Comparison of ENCODE assay signal across 8 cellular contexts in the genomic region with DNA sequence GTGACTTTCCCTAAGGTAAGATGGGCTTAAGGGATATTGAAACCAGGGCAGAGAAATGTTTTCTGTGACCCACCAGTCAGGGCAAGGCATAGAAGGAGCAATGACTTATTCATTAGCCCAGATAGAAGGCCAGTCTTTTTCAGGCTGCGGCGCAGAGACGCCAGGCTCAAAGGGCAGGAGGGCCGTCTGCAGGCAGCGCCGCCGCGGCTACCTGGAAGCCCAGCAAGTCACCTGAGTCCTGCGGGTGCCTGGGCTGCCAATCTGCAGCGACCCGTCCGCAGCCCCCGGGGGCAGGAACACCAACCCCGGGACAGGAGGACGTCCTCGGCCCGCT. TPM values are rescaled to one million over a fixed set of nuclear protein-coding genes. Genes with fewer than 3 reads are reported as not detected.
DNase-seq lines count a peak whose midpoint lies in the region; ATAC-seq and TF ChIP-seq lines count a peak whose summit lies in the region.

No MANE protein-coding gene starts in this region.

- 5% methylated on average over 16 of the region's 17 CpGs for WGBS in hepatocyte (ENCODE audit: low lambda C conversion rate, missing lambda C conversion rate)

- H3K27me3 Mint-ChIP-seq in CD14-positive monocyte (ENCODE audit: low read depth in 3 of 3): peaks cover 33 to 58% (median 42%) of the 10 kb centered on the region in 3 donors

- no peaks in the 10 kb centered on the region for H3K9me3 ChIP-seq in SK-N-MC (ENCODE audit: low read depth, low read length)
- H3K9me3 ChIP-seq in hepatocyte (ENCODE audit: low read depth): no peaks in the 10 kb centered on the region

- no peaks in the 10 kb centered on the region for H3K9me2 ChIP-seq in hepatocyte (replicated peaks; ENCODE audit: insufficient read depth)

- H2AFZ ChIP-seq in hepatocyte: peak overlapping the region; percentile 71

- peaks cover 0 to 10% (median 1%) of the 10 kb centered on the region in 7 donors for H3K9me3 Mint-ChIP-seq in CD14-positive monocyte

- H3K9ac ChIP-seq in SK-N-MC (ENCODE audit: insufficient read length): no peak overlapping the region

- no peak for TF ChIP-seq CTCF in GM20000 (IDR thresholded peaks at IDR 0.05; ENCODE audit: extremely low read depth, missing control alignments)
- TF ChIP-seq CTCF in hepatocyte (IDR thresholded peaks at IDR 0.05; ENCODE audit: poor library complexity): no peak
- TF ChIP-seq CTCF in retinal pigment epithelial cell (conservative IDR thresholded peaks at IDR 0.05; ENCODE audit: low read depth, low read length): no peak
- TF ChIP-seq CTCF in CD14-positive monocyte (IDR thresholded peaks at IDR 0.05): no peak

- H3K27ac Mint-ChIP-seq in CD14-positive monocyte: no peak overlapping the region

- H3K36me3 ChIP-seq in SK-N-MC (ENCODE audit: insufficient read depth, low read length) (no peaks in the 10 kb centered on the region), hepatocyte (replicated peaks; ENCODE audit: insufficient read depth, low read depth) (no peaks in the 10 kb centered on the region)

- peak overlapping the region; percentile 94 for H3K4me2 ChIP-seq in hepatocyte

- H3K4me3 ChIP-seq in SK-N-MC (peak overlapping the region; percentile 67), hepatocyte (peak overlapping the region; percentile 26), retinal pigment epithelial cell (ENCODE audit: low read length) (peak overlapping the region; percentile 50)

- peak; percentile 14 for DNase-seq in GM20000 (ENCODE audit: low spot score)
- DNase-seq in SK-N-MC (ENCODE audit: low read depth, low spot score): no peak
- DNase-seq in hepatocyte (ENCODE audit: low spot score): no peak
- DNase-seq in retinal pigment epithelial cell (ENCODE audit: low read depth): no peak
- no peak for DNase-seq in anterior cingulate cortex (lab: John Stamatoyannopoulos, UW)
- no peak for DNase-seq in CD14-positive monocyte (ENCODE audit: low spot score)

- H4K20me1 ChIP-seq in hepatocyte (ENCODE audit: insufficient read depth, poor library complexity, severe bottlenecking): no peaks in the 10 kb centered on the region

- H3K4me1 ChIP-seq in hepatocyte (ENCODE audit: insufficient read depth): no peaks in the 10 kb centered on the region

- intact Hi-C loops in CD14-positive monocyte (cut with micrococcal nuclease): no loop called here

- H3K4me1 Mint-ChIP-seq in CD14-positive monocyte: no peaks in the 10 kb centered on the region

- H3K4me3 Mint-ChIP-seq in CD14-positive monocyte: peak overlapping the region in 1 of 2 donors; percentile 60

- peaks cover 0 to 2% of the 10 kb centered on the region in 2 donors for H3K36me3 Mint-ChIP-seq in CD14-positive monocyte

- peaks cover 79% of the 10 kb centered on the region for H3K27me3 ChIP-seq in hepatocyte

- H3K27ac ChIP-seq in SK-N-MC (no peak overlapping the region), hepatocyte (no peak overlapping the region)

- no peak for ATAC-seq in HG02973 (IDR thresholded peaks at IDR 0.05; ENCODE audit: unreplicated experiment)
- no peak for ATAC-seq in HG02610 (IDR thresholded peaks at IDR 0.05; ENCODE audit: unreplicated experiment)

- H3K79me2 ChIP-seq in hepatocyte: no peaks in the 10 kb centered on the region

RNA-seq across cellular contexts. Expression of a gene that starts 0.3 kb away (rescaled TPM):
- total RNA-seq in hepatocyte: 5.0 and 5.8 TPM in 2 replicates
- polyA plus RNA-seq in hepatocyte (2.8 and 4.9 TPM in 2 replicates), CD14-positive monocyte (not detected)
